8 cellular contexts compared by ENCODE assay signal in genomic region chr20:49245921-49246740, GRCh38. TPM values are rescaled to one million over a fixed set of nuclear protein-coding genes. Genes with fewer than 3 reads are reported as not detected.
DNase-seq lines count a peak whose midpoint lies in the region; ATAC-seq and TF ChIP-seq lines count a peak whose summit lies in the region.

No MANE protein-coding gene starts in this region.

- WGBS in smooth muscle cell (ENCODE audit: low lambda C conversion rate) = 82% methylated on average over 3 of the region's 3 CpGs

- H3K27ac Mint-ChIP-seq in CD8-positive, alpha-beta memory T cell = peak overlapping the region in 6 of 8 donors; percentile 3 to 76 (median 35)

- H4K20me1 ChIP-seq in smooth muscle cell (ENCODE audit: low read depth) = peaks cover 14% of the 10 kb centered on the region

- no peaks in the 10 kb centered on the region for H3K9me3 Mint-ChIP-seq in CD8-positive, alpha-beta memory T cell

- peak in 2 of 5 donors; percentile 13 to 33 for DNase-seq in CD8-positive, alpha-beta memory T cell
- DNase-seq in NCI-H460 (ENCODE audit: extremely low read depth, low read depth) (peak; percentile 42), hippocampal formation (lab: John Stamatoyannopoulos, UW) (peak; percentile 23 to 65), smooth muscle cell (lab: John Stamatoyannopoulos, UW; ENCODE audit: unreplicated experiment) (no peak)

- no peak overlapping the region for H3K4me3 ChIP-seq in CD8-positive, alpha-beta memory T cell (ENCODE audit: low read length)
- no peak overlapping the region for H3K4me3 ChIP-seq in smooth muscle cell

- H3F3A ChIP-seq in smooth muscle cell (ENCODE audit: low read depth) = peaks cover 7% of the 10 kb centered on the region

- POLR2A ChIA-PET in CD8-positive, alpha-beta memory T cell (lab: Charles Lee) = interaction anchor here (0.5 to 1.3 kb wide), 3 partner anchors 32 to 199 kb away, joined by 3 to 5 read pairs (median 3); partner anchors contain the start of gene ZNFX1

- H3K4me3 Mint-ChIP-seq in CD8-positive, alpha-beta memory T cell = no peak overlapping the region

- no peaks in the 10 kb centered on the region for H3K27me3 ChIP-seq in CD8-positive, alpha-beta memory T cell (ENCODE audit: insufficient read depth, low read length, poor library complexity, severe bottlenecking)
- no peaks in the 10 kb centered on the region for H3K27me3 ChIP-seq in smooth muscle cell (ENCODE audit: low read depth)

- no peaks in the 10 kb centered on the region for H3K4me1 ChIP-seq in CD8-positive, alpha-beta memory T cell (ENCODE audit: insufficient read depth, low read length)
- no peaks in the 10 kb centered on the region for H3K4me1 ChIP-seq in smooth muscle cell (ENCODE audit: low read depth)

- H3K9ac ChIP-seq in smooth muscle cell (ENCODE audit: low read depth) = no peak overlapping the region

- peaks cover 0 to 7% (median 5%) of the 10 kb centered on the region in 3 donors for H3K4me1 Mint-ChIP-seq in CD8-positive, alpha-beta memory T cell

- no peak overlapping the region for H3K27ac ChIP-seq in CD8-positive, alpha-beta memory T cell (ENCODE audit: low read depth, low read length)
- H3K27ac ChIP-seq in angular gyrus (ENCODE audit: low read depth, low read length) = peak overlapping the region; percentile 77
- no peak overlapping the region for H3K27ac ChIP-seq in smooth muscle cell (ENCODE audit: low read depth)

- no peaks in the 10 kb centered on the region for H3K79me2 ChIP-seq in smooth muscle cell (ENCODE audit: low read depth)

- peaks cover 52% of the 10 kb centered on the region for H3K36me3 ChIP-seq in CD8-positive, alpha-beta memory T cell (ENCODE audit: insufficient read depth, low read length)
- peaks cover 15% of the 10 kb centered on the region for H3K36me3 ChIP-seq in smooth muscle cell (ENCODE audit: low read depth)

- H3K9me3 ChIP-seq in CD8-positive, alpha-beta memory T cell (ENCODE audit: low read length) = no peaks in the 10 kb centered on the region
- no peaks in the 10 kb centered on the region for H3K9me3 ChIP-seq in smooth muscle cell (replicated peaks; ENCODE audit: low read depth)

- H3K36me3 Mint-ChIP-seq in CD8-positive, alpha-beta memory T cell = peaks cover 4 to 93% (median 20%) of the 10 kb centered on the region in 3 donors

- ATAC-seq in GM21576 (IDR thresholded peaks at IDR 0.05; ENCODE audit: unreplicated experiment) = peak; percentile 49
- ATAC-seq in HG03097 (IDR thresholded peaks at IDR 0.05; ENCODE audit: low FRiP score, unreplicated experiment) = no peak
- no peak for ATAC-seq in HG03354 (IDR thresholded peaks at IDR 0.05; ENCODE audit: poor library complexity, severe bottlenecking, unreplicated experiment)

- peak; percentile 52 for TF ChIP-seq CTCF in smooth muscle cell (IDR thresholded peaks at IDR 0.05; ENCODE audit: borderline replicate concordance, insufficient read depth, poor library complexity, severe bottlenecking)

- H2AFZ ChIP-seq in smooth muscle cell (ENCODE audit: low read depth) = no peak overlapping the region

- CTCF ChIA-PET in CD8-positive, alpha-beta memory T cell (lab: Charles Lee) = interaction anchor here (0.6 to 2.6 kb wide), 13 partner anchors 8 to 239 kb away, joined by 3 to 11 read pairs (median 4); partner anchors contain the start of gene STAU1

- H3K4me2 ChIP-seq in smooth muscle cell = no peak overlapping the region

- no peaks in the 10 kb centered on the region for H3K27me3 Mint-ChIP-seq in CD8-positive, alpha-beta memory T cell

RNA-seq across cellular contexts. Expression of gene DDX27, which starts 26.9 kb away (rescaled TPM):
- total RNA-seq in CD8-positive, alpha-beta memory T cell = 10 to 100 TPM; 67.3 to 68.7 TPM
- polyA plus RNA-seq in CD8-positive, alpha-beta memory T cell = 50.1 TPM
- total RNA-seq in NCI-H460 (2014; rRNA removed; shearing (Covaris generic)) = 59.1 and 63.6 TPM in 2 replicates
- polyA plus RNA-seq in NCI-H460 (2014; cell fraction: nucleus; rRNA removed) = 53.9 and 66.5 TPM in 2 replicates
- total RNA-seq in smooth muscle cell = 19.6 and 20.7 TPM in 2 replicates
- 28.3 and 39.3 TPM in 2 replicates for polyA plus RNA-seq in smooth muscle cell

RNA-seq across cellular contexts. Expression of gene ZNFX1, which starts 31.7 kb away (rescaled TPM):
- 10 to 100 TPM; 55.7 to 58.9 TPM for total RNA-seq in CD8-positive, alpha-beta memory T cell
- polyA plus RNA-seq in CD8-positive, alpha-beta memory T cell = 75.9 TPM
- total RNA-seq in NCI-H460 (2014; rRNA removed; shearing (Covaris generic)) = 16.1 and 16.3 TPM in 2 replicates
- polyA plus RNA-seq in NCI-H460 (2014; cell fraction: nucleus; rRNA removed) = 6.8 and 9.7 TPM in 2 replicates
- 15.9 and 17.4 TPM in 2 replicates for total RNA-seq in smooth muscle cell
- polyA plus RNA-seq in smooth muscle cell = 16.4 and 18.0 TPM in 2 replicates

RNA-seq across cellular contexts. Expression of gene STAU1, which starts 58.0 kb away (rescaled TPM):
- 10 to 100 TPM; 76.8 to 77.6 TPM for total RNA-seq in CD8-positive, alpha-beta memory T cell
- 40.5 TPM for polyA plus RNA-seq in CD8-positive, alpha-beta memory T cell
- total RNA-seq in NCI-H460 (2014; rRNA removed; shearing (Covaris generic)) = 61.4 and 67.2 TPM in 2 replicates
- 32.3 and 40.3 TPM in 2 replicates for polyA plus RNA-seq in NCI-H460 (2014; cell fraction: nucleus; rRNA removed)
- 42.2 and 44.7 TPM in 2 replicates for total RNA-seq in smooth muscle cell
- polyA plus RNA-seq in smooth muscle cell = 45.1 and 48.2 TPM in 2 replicates
